ENCODE assay signal across 28 cellular contexts in the genomic region with DNA sequence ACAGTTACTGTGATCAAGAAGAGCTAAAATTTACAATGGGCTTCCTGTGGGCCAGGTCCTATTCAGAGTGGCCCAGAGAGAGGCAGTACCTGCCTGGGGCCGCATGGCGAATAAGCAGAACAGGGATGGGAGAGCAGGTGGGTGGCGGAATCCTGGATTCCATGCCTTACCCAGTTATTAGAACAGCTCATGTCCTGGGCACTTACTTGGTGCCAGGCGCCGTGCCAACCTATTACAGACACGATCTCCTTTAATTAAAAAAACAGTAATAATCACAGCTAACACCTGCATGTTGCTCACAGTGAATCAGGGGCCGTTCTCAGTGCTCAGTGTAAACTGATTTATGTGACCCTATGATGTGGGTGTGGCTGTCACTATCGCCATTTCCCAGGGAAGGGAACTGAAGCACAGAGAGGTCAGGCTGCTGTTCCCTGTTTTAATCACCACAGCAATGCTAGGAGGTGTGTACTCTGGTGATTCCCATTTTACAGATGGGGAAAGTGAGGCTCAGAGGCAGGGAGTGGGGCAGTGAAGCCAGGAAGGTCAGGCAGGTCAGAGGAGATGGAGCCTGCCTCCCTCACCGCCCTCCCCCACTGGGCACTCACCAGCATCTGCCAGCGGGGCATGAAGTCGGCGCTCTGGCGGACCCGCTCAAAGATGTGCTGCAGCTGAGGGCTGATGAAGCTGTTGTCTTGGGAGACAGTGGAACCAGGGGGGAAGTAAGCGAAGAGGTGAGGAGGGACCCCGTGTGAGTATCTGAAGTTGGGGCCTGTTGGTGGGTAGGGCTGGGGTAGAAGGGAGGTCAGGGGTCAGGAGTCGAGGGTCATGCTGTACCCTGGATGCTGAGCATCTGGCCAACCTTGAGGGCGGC.
"Had no signal": no experiment of that assay in that cellular context is flagged by ENCODE, and none has a peak within 500 bp of the region (broad histone marks: within the 10 kb centered on the region; RNA-seq: fewer than 3 reads in every experiment).

No MANE protein-coding gene starts in this region.

- H3K27me3 ChIP-seq: esophagus squamous epithelium, hepatocyte, pancreas, tibial nerve had no signal

- H3K36me3 ChIP-seq: prostate gland had no signal

- DNase-seq: activated CD4-positive, alpha-beta memory T cell treated with anti-CD3 and anti-CD28 coated beads for 36 hours; activated CD4-positive, alpha-beta T cell treated with anti-CD3 and anti-CD28 coated beads for 48 hours; activated CD8-positive, alpha-beta memory T cell treated with anti-CD3 and anti-CD28 coated beads, Interleukin-2, amount 50 U/mL, for 4 hours; activated effector memory CD4-positive, alpha-beta T cell treated with anti-CD3 and anti-CD28 coated beads, Interleukin-2, amount 50 U/mL, for 16 hours; activated naive CD4-positive, alpha-beta T cell treated with anti-CD3 and anti-CD28 coated beads, Interleukin-2, amount 10 ng/mL, durations not matched to agents 7 days and 5 days; activated T-cell treated with anti-CD3 and anti-CD28 coated beads, Interleukin-2, amount 50 U/mL, for 1 hour; dermis blood vessel endothelial cell; effector CD4-positive, alpha-beta T cell; esophagus squamous epithelium; foreskin melanocyte; islet precursor cell; naive B cell; nephron progenitor cell; pancreas; retina; stimulated activated CD4-positive, alpha-beta T cell treated with anti-CD3 and anti-CD28 coated beads, Interleukin-15, amount 100 ng/mL, for 24 hours; stimulated activated CD4-positive, alpha-beta T cell treated with anti-CD3 and anti-CD28 coated beads, Interleukin-2, amount 100 ng/mL, for 24 hours; stimulated activated naive CD4-positive, alpha-beta T cell treated with Interleukin-2 at 50 U/mL for 16 hours; T-helper 17 cell; T1000; WERI-Rb-1 had no signal

- H3K27ac ChIP-seq: epithelial cell of prostate, esophagus squamous epithelium, hepatocyte, pancreas, prostate gland, WERI-Rb-1 had no signal

- H3K27me3 Mint-ChIP-seq: activated CD4-positive, alpha-beta memory T cell treated with anti-CD3 and anti-CD28 coated beads for 36 hours; activated naive CD4-positive, alpha-beta T cell treated with anti-CD3 and anti-CD28 coated beads, Interleukin-2, amount 10 ng/mL, durations not matched to agents 7 days and 5 days; naive B cell; T-helper 17 cell had no signal

- H3K4me3 ChIP-seq: esophagus squamous epithelium, hepatocyte, pancreas, prostate gland, tibial nerve had no signal

- H3K27ac Mint-ChIP-seq: activated CD4-positive, alpha-beta memory T cell treated with anti-CD3 and anti-CD28 coated beads for 36 hours; activated naive CD4-positive, alpha-beta T cell treated with anti-CD3 and anti-CD28 coated beads, Interleukin-2, amount 10 ng/mL, durations not matched to agents 7 days and 5 days; activated T-helper 1 cell treated with anti-CD3 and anti-CD28 coated beads, Interleukin-12 subunit alpha, Interleukin-12 subunit beta, Interleukin-2, Interleukin-4 antibody, amounts not matched to agents 30 ng/mL and 10 ng/mL and 1 ng/mL, durations not matched to agents 14 hours and 24 hours and 36 hours; mesothelial cell of epicardium had no signal

- H3K4me3 Mint-ChIP-seq: activated CD4-positive, alpha-beta memory T cell treated with anti-CD3 and anti-CD28 coated beads for 36 hours; activated naive CD4-positive, alpha-beta T cell treated with anti-CD3 and anti-CD28 coated beads, Interleukin-2, amount 10 ng/mL, durations not matched to agents 7 days and 5 days; activated T-helper 1 cell treated with anti-CD3 and anti-CD28 coated beads, Interleukin-12 subunit alpha, Interleukin-12 subunit beta, Interleukin-2, Interleukin-4 antibody, amounts not matched to agents 30 ng/mL and 10 ng/mL and 1 ng/mL, durations not matched to agents 14 hours and 24 hours and 36 hours; mesothelial cell of epicardium; naive B cell; nephron progenitor cell; T-helper 17 cell had no signal

- ATAC-seq: activated CD4-positive, CD25-positive, alpha-beta regulatory T cell treated with anti-CD3 and anti-CD28 coated beads, Interleukin-2, amount 50 U/mL, for 24 hours; T-helper 17 cell had no signal

- H3K4me1 Mint-ChIP-seq: activated naive CD4-positive, alpha-beta T cell treated with anti-CD3 and anti-CD28 coated beads, Interleukin-2, amount 10 ng/mL, durations not matched to agents 7 days and 5 days; mesothelial cell of epicardium had no signal

- H3K9me3 Mint-ChIP-seq: activated CD4-positive, alpha-beta memory T cell treated with anti-CD3 and anti-CD28 coated beads for 36 hours; activated naive CD4-positive, alpha-beta T cell treated with anti-CD3 and anti-CD28 coated beads, Interleukin-2, amount 10 ng/mL, durations not matched to agents 7 days and 5 days; activated T-helper 1 cell treated with anti-CD3 and anti-CD28 coated beads, Interleukin-12 subunit alpha, Interleukin-12 subunit beta, Interleukin-2, Interleukin-4 antibody, amounts not matched to agents 30 ng/mL and 10 ng/mL and 1 ng/mL, durations not matched to agents 14 hours and 24 hours and 36 hours; mesothelial cell of epicardium; nephron progenitor cell had no signal

- H3K4me1 ChIP-seq: esophagus squamous epithelium, pancreas, prostate gland had no signal

- H3K9me3 ChIP-seq: esophagus squamous epithelium, pancreas, prostate gland, tibial nerve had no signal
